13 cellular contexts compared by ENCODE assay signal in the genomic region with DNA sequence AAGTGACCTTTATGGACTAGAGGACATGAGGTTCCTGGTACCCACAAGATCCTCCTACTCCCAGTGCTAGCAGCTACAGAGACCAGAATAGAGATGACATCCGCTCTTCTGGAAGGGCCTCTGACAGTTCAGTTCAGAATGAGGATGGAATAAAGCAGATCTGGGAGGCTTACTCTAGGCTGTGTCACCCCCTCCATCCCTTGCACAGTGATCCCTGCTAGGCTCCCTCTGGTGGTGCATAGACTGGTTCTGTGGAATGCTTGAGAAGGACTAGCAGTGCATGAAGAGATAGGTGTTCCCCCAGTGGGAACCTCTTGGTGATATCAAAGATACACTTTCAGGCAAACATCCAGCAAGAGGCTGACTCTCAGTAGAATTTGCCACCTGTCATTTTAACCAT.
DNase-seq lines count a peak whose midpoint lies in the region; ATAC-seq, FAIRE-seq and TF ChIP-seq lines count a peak whose summit lies in the region.
"Had no signal": no experiment of that assay in that cellular context is flagged by ENCODE, and none has a peak within 500 bp of the region (broad histone marks: within the 10 kb centered on the region; RNA-seq: fewer than 3 reads in every experiment).

No MANE protein-coding gene starts in this region.

- FAIRE-seq in bronchial epithelial cell (lab: Jason Lieb, UNC) = no peak

- no peaks in the 10 kb centered on the region for H3K36me3 ChIP-seq in bronchial epithelial cell (ENCODE audit: control insufficient read depth, insufficient read depth, low read length)
- H3K36me3 ChIP-seq: lower lobe of right lung, MG63 had no signal

- no peak overlapping the region for H3K4me3 ChIP-seq in bronchial epithelial cell (ENCODE audit: low read depth, low read length)
- H3K4me3 ChIP-seq: lower lobe of right lung, MG63 had no signal

- no peak for TF ChIP-seq POLR2A in GM18505 (IDR thresholded peaks at IDR 0.05; ENCODE audit: borderline replicate concordance, extremely low read depth, insufficient read depth, insufficient read length)

- no peaks in the 10 kb centered on the region for H3K27me3 ChIP-seq in bronchial epithelial cell (ENCODE audit: control insufficient read depth, insufficient read depth, low read length)
- H3K27me3 ChIP-seq: MG63 had no signal

- TF ChIP-seq CTCF in bronchial epithelial cell (IDR thresholded peaks at IDR 0.05; ENCODE audit: insufficient read depth, low read length, severe bottlenecking) = peak; percentile 47

- in situ Hi-C loops in KBM-7 (cut with MboI; ENCODE audit: low pct_unique_long_range_greater_than_20kb, low sequenced_read_pairs) = no loop called here

- DNase-seq in AG20443 (ENCODE audit: low spot score) (peak; percentile 48), KBM-7 (peak; percentile 33), bronchial epithelial cell (ENCODE audit: low read depth) (peak; percentile 35), kidney tubule cell (ENCODE audit: low spot score) (peak; percentile 33), NCI-H748 (lab: John Stamatoyannopoulos, UW; ENCODE audit: unreplicated experiment) (no peak), OCI-M2 (lab: John Stamatoyannopoulos, UW; ENCODE audit: unreplicated experiment) (no peak)
- DNase-seq: lower lobe of right lung; MG63; NCI-H345; SHP77; stimulated activated naive B cell treated with anti-CD40 and anti-IgM and Interleukin-4, amounts not matched to agents 10 μg/mL and 1 μg/mL and 100 μg/mL, for 72 hours had no signal

- ATAC-seq in HG02798 (IDR thresholded peaks at IDR 0.05; ENCODE audit: poor library complexity, unreplicated experiment) (no peak), GM18505 (IDR thresholded peaks at IDR 0.05; ENCODE audit: unreplicated experiment) (no peak)
- ATAC-seq: lower lobe of right lung; stimulated activated naive B cell treated with anti-CD40 and anti-IgM and Interleukin-4, amounts not matched to agents 10 μg/mL and 1 μg/mL and 100 μg/mL, for 72 hours had no signal

Comparison
In these comparisons a context has a peak if more than half of its experiments do, and no peak if none do; other contexts are left out.
1. DNase-seq: peak in AG20443 (single experiment), KBM-7 (single experiment), bronchial epithelial cell (single experiment) and kidney tubule cell (single experiment); none in NCI-H748 (single experiment) and OCI-M2 (single experiment).